1 cellular context compared by ENCODE assay signal in genomic region chr12:68610435-68611093, GRCh38.
TF ChIP-seq lines count a peak whose summit lies in the region.

TSS of gene RAP1B (plus strand) at chr12:68610899. CDS start at chr12:68648725, 37,826 bp downstream.

TF ChIP-seq in HEK293, 187 proteins besides CTCF, POLR2A, EP300 and RAD21 (continued from another document):
- TF ChIP-seq ZNF433 (tag by site-specific recombination; IDR thresholded peaks at IDR 0.05; ENCODE audit: low read depth) (no peak), ZNF629 (tag by site-specific recombination; IDR thresholded peaks at IDR 0.05) (peak; percentile 89), ZEB2 (tag by site-specific recombination; IDR thresholded peaks at IDR 0.05) (0 out of 2 replicates have a peak, but pooled peaks have one; percentile 52), SP2 (tag by site-specific recombination; IDR thresholded peaks at IDR 0.05) (peak; percentile 59), ZNF148 (tag by site-specific recombination; IDR thresholded peaks at IDR 0.05; ENCODE audit: borderline replicate concordance) (no peak), ZNF768 (tag by site-specific recombination; IDR thresholded peaks at IDR 0.05) (no peak), KLF1 (tag by site-specific recombination; IDR thresholded peaks at IDR 0.05) (0 out of 2 replicates have a peak, but pooled peaks have one; percentile 34), ZNF677 (tag by site-specific recombination; IDR thresholded peaks at IDR 0.05) (no peak), OVOL3 (tag by site-specific recombination; IDR thresholded peaks at IDR 0.05) (peak; percentile 53; the same call in 1 of the 2 replicates), MZF1 (tag by site-specific recombination; IDR thresholded peaks at IDR 0.05; ENCODE audit: borderline replicate concordance) (no peak), ZSCAN30 (tag by site-specific recombination; IDR thresholded peaks at IDR 0.05) (peak; percentile 34; the same call in 1 of the 2 replicates), ZBTB44 (tag by site-specific recombination; IDR thresholded peaks at IDR 0.05) (no peak), PBX3 (CRISPR knock-in tag; IDR thresholded peaks at IDR 0.05) (peak; percentile 89; the same call in 1 of the 2 replicates), ZFP37 (tag by site-specific recombination; IDR thresholded peaks at IDR 0.05) (no peak), HOXD13 (CRISPR knock-in tag; IDR thresholded peaks at IDR 0.05; ENCODE audit: borderline replicate concordance) (no peak), ZNF202 (tag by site-specific recombination; IDR thresholded peaks at IDR 0.05; ENCODE audit: borderline replicate concordance) (no peak), ZFHX2 (tag by site-specific recombination; conservative IDR thresholded peaks at IDR 0.05) (peak; percentile 70), BCL11B (tag by site-specific recombination; IDR thresholded peaks at IDR 0.05; ENCODE audit: low read depth) (no peak), EGR2 (tag by site-specific recombination; IDR thresholded peaks at IDR 0.05; ENCODE audit: low read depth) (peak; percentile 76), ZNF24 (tag by site-specific recombination; IDR thresholded peaks at IDR 0.05) (no peak), ZNF600 (tag by site-specific recombination; IDR thresholded peaks at IDR 0.05) (peak; percentile 74), PRDM1 (tag by site-specific recombination; IDR thresholded peaks at IDR 0.05) (no peak), ZNF112 (tag by site-specific recombination; IDR thresholded peaks at IDR 0.05) (no peak), SP7 (tag by site-specific recombination; IDR thresholded peaks at IDR 0.05) (0 out of 2 replicates have a peak, but pooled peaks have one; percentile 47), ZBTB26 (tag by site-specific recombination; optimal IDR thresholded peaks at IDR 0.05) (peak; percentile 86), SP3 (tag by site-specific recombination; IDR thresholded peaks at IDR 0.05) (peak; percentile 59; the same call in 1 of the 2 replicates), ZNF132 (tag by site-specific recombination; IDR thresholded peaks at IDR 0.05; ENCODE audit: borderline replicate concordance) (no peak), ZNF423 (tag by site-specific recombination; IDR thresholded peaks at IDR 0.05) (no peak), ZNF776 (tag by site-specific recombination; IDR thresholded peaks at IDR 0.05; ENCODE audit: borderline replicate concordance) (no peak), FEZF1 (tag by site-specific recombination; IDR thresholded peaks at IDR 0.05) (no peak), YY1 (tag by site-specific recombination; IDR thresholded peaks at IDR 0.05) (no peak), ZNF394 (tag by site-specific recombination; IDR thresholded peaks at IDR 0.05; ENCODE audit: borderline replicate concordance) (no peak), ZNF660 (tag by site-specific recombination; IDR thresholded peaks at IDR 0.05) (peak; percentile 34; the same call in 1 of the 2 replicates), ZNF335 (tag by site-specific recombination; conservative IDR thresholded peaks at IDR 0.05) (peak; percentile 86), ZNF114 (tag by site-specific recombination; IDR thresholded peaks at IDR 0.05) (no peak), ATF2 (tag by site-specific recombination; IDR thresholded peaks at IDR 0.05; ENCODE audit: low read depth) (0 out of 2 replicates have a peak, but pooled peaks have one; percentile 6), ZNF518A (tag by site-specific recombination; conservative IDR thresholded peaks at IDR 0.05; ENCODE audit: low read depth) (no peak), ZNF341 (tag by site-specific recombination; IDR thresholded peaks at IDR 0.05; ENCODE audit: low read depth) (no peak; the same call in 1 of the 2 replicates), ZBTB17 (tag by site-specific recombination; IDR thresholded peaks at IDR 0.05) (peak; percentile 85), KLF8 (tag by site-specific recombination; IDR thresholded peaks at IDR 0.05) (peak; percentile 70; the same call in 1 of the 2 replicates), ZNF664 (tag by site-specific recombination; IDR thresholded peaks at IDR 0.05) (peak; percentile 74), ZNF140 (tag by site-specific recombination; IDR thresholded peaks at IDR 0.05) (no peak), ZNF654 (tag by site-specific recombination; IDR thresholded peaks at IDR 0.05; ENCODE audit: low read depth) (no peak), ZNF501 (tag by site-specific recombination; IDR thresholded peaks at IDR 0.05) (peak; percentile 84; the same call in 1 of the 2 replicates), KLF10 (tag by site-specific recombination; IDR thresholded peaks at IDR 0.05) (no peak; the same call in 1 of the 2 replicates), ZNF404 (tag by site-specific recombination; IDR thresholded peaks at IDR 0.05) (no peak), TCF7L2 (IDR thresholded peaks at IDR 0.05; ENCODE audit: borderline replicate concordance, low read depth, low read length) (no peak), ZNF621 (tag by site-specific recombination; IDR thresholded peaks at IDR 0.05) (no peak), ZNF558 (tag by site-specific recombination; IDR thresholded peaks at IDR 0.05) (no peak), ZNF121 (tag by site-specific recombination; IDR thresholded peaks at IDR 0.05) (no peak), ZXDB (tag by site-specific recombination; IDR thresholded peaks at IDR 0.05) (peak; percentile 58; the same call in 1 of the 2 replicates), ZNF610 (tag by site-specific recombination; IDR thresholded peaks at IDR 0.05; ENCODE audit: borderline replicate concordance) (no peak; the same call in 1 of the 2 replicates), ZNF837 (tag by site-specific recombination; IDR thresholded peaks at IDR 0.05) (no peak), ZNF530 (tag by site-specific recombination; IDR thresholded peaks at IDR 0.05; ENCODE audit: low read depth) (no peak)
